Comparison of ENCODE assay signal across 20 cellular contexts in genomic region chr11:59285716-59286260, GRCh38.
"Had no signal": no experiment of that assay in that cellular context is flagged by ENCODE, and none has a peak within 500 bp of the region (broad histone marks: within the 10 kb centered on the region; RNA-seq: fewer than 3 reads in every experiment).

No MANE protein-coding gene starts in this region.

- ATAC-seq: effector memory CD8-positive, alpha-beta T cell; heart left ventricle; left colon; naive thymus-derived CD8-positive, alpha-beta T cell; psoas muscle; right lobe of liver; stimulated activated effector memory CD8-positive, alpha-beta T cell treated with anti-CD3 and anti-CD28 coated beads, Interleukin-12 subunit alpha, Interleukin-12 subunit beta, amount 100 ng/mL, for 72 hours; stimulated activated naive CD8-positive, alpha-beta T cell treated with anti-CD3 and anti-CD28 coated beads, Interleukin-15, Interleukin-2, amounts not matched to agents 100 U/mL and 50 U/mL, for 24 hours; upper lobe of right lung had no signal

- DNase-seq: effector memory CD8-positive, alpha-beta T cell; esophagus squamous epithelium; heart left ventricle; hippocampal formation; left colon; mammary epithelial cell; naive thymus-derived CD8-positive, alpha-beta T cell; psoas muscle; retina; right lobe of liver; stimulated activated CD4-positive, alpha-beta T cell treated with anti-CD3 and anti-CD28 coated beads, Interleukin-4, amount 100 ng/mL, for 1 hour; stimulated activated CD8-positive, alpha-beta memory T cell treated with anti-CD3 and anti-CD28 coated beads, Interleukin-4, amount 100 ng/mL, for 48 hours; stimulated activated naive CD8-positive, alpha-beta T cell treated with anti-CD3 and anti-CD28 coated beads, Interleukin-15, Interleukin-2, amounts not matched to agents 100 U/mL and 50 U/mL, for 24 hours; tibial artery; upper lobe of right lung had no signal

- H3K4me1 ChIP-seq: esophagus squamous epithelium, psoas muscle, suprapubic skin, tibial artery, upper lobe of right lung, vagina had no signal

- H3K9me3 Mint-ChIP-seq: dendritic cell treated with granulocyte-macrophage colony-stimulating factor and Interleukin-4, amounts not matched to agents 40 ng/mL and 50 ng/mL, for 4 days; effector memory CD8-positive, alpha-beta T cell; naive thymus-derived CD8-positive, alpha-beta T cell; stimulated activated effector memory CD8-positive, alpha-beta T cell treated with anti-CD3 and anti-CD28 coated beads, Interleukin-12 subunit alpha, Interleukin-12 subunit beta, amount 100 ng/mL, for 72 hours had no signal

- H3K9me3 ChIP-seq: esophagus squamous epithelium, heart left ventricle, neutrophil, psoas muscle, right lobe of liver, suprapubic skin, tibial artery, upper lobe of right lung, vagina had no signal

- H3K27me3 ChIP-seq: right lobe of liver, suprapubic skin, upper lobe of right lung, vagina had no signal

- H3K36me3 Mint-ChIP-seq: naive thymus-derived CD8-positive, alpha-beta T cell; stimulated activated effector memory CD8-positive, alpha-beta T cell treated with anti-CD3 and anti-CD28 coated beads, Interleukin-12 subunit alpha, Interleukin-12 subunit beta, amount 100 ng/mL, for 72 hours had no signal

- H3K36me3 ChIP-seq: esophagus squamous epithelium, heart left ventricle, neutrophil, right lobe of liver, suprapubic skin, tibial artery, upper lobe of right lung, vagina had no signal

- H3K27ac Mint-ChIP-seq: dendritic cell treated with granulocyte-macrophage colony-stimulating factor and Interleukin-4, amounts not matched to agents 40 ng/mL and 50 ng/mL, for 4 days; effector memory CD8-positive, alpha-beta T cell; naive thymus-derived CD8-positive, alpha-beta T cell; stimulated activated effector memory CD8-positive, alpha-beta T cell treated with anti-CD3 and anti-CD28 coated beads, Interleukin-12 subunit alpha, Interleukin-12 subunit beta, amount 100 ng/mL, for 72 hours had no signal

- H3K4me3 Mint-ChIP-seq: dendritic cell treated with granulocyte-macrophage colony-stimulating factor and Interleukin-4, amounts not matched to agents 40 ng/mL and 50 ng/mL, for 4 days; effector memory CD8-positive, alpha-beta T cell; naive thymus-derived CD8-positive, alpha-beta T cell; stimulated activated effector memory CD8-positive, alpha-beta T cell treated with anti-CD3 and anti-CD28 coated beads, Interleukin-12 subunit alpha, Interleukin-12 subunit beta, amount 100 ng/mL, for 72 hours had no signal

- H3K4me3 ChIP-seq: esophagus squamous epithelium, heart left ventricle, psoas muscle, right lobe of liver, suprapubic skin, tibial artery, upper lobe of right lung, vagina had no signal
